In the genomic region with DNA sequence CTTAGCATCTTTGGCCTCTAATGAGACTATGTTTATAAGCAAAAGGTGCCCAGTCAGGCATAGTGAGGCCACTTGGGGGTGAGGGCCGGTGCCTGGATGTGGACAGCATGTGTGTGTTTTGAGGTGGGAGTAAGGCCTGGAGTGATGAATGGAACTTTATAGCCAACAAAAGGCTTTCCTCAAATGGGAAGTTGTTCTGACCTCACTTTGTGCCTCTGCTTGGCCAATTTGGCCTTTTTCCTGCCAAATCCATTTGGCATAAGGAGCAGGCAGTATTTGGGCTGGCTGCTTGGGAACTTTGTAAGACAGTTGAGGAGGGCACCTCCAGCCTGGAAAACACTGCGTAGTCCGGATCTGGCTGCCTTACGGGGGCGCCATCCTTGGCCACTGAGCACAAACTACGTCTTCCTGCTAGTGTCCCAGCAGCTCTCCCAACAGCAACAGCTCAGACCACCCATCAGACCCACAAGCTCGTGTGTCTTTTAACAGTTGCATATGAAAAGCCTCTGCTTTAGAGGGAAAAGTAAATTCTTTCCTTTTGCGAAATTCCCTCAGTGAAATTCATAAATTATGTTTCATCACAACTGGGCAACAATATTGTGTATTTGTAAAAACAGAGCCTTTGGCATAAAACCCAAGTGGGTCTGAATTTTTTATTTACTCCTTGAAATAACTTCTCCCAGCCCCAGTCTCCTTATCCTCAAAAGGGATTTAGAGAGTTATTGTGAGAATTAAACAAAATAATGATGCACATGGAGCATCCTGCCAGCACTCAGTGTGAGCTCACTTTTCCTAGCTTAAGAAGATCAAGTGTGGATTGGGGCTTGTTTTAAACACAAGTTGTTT, we compare ENCODE assay signal across 12 cellular contexts.
DNase-seq lines count a peak whose midpoint lies in the region; ATAC-seq and TF ChIP-seq lines count a peak whose summit lies in the region.
"Had no signal": no experiment of that assay in that cellular context is flagged by ENCODE, and none has a peak within 500 bp of the region (broad histone marks: within the 10 kb centered on the region; RNA-seq: fewer than 3 reads in every experiment).

No MANE protein-coding gene starts in this region.

- no peak overlapping the region for H2BK120ac ChIP-seq in H9 (ENCODE audit: low read depth, low read length, poor library complexity, severe bottlenecking)

- no peak overlapping the region for H2BK5ac ChIP-seq in H9 (ENCODE audit: insufficient read length, low read length)

- H4K20me1 ChIP-seq in H9 (ENCODE audit: control insufficient read depth, insufficient read depth, insufficient read length), result no peaks in the 10 kb centered on the region

- H3K36me3 Mint-ChIP-seq in H9 (ENCODE audit: insufficient read depth in 1 of 3, low read depth in 3 of 3) (no peaks in the 10 kb centered on the region; a peak in 3 of 7 replicates), endodermal cell (ENCODE audit: low read depth) (peaks cover 3% of the 10 kb centered on the region), natural killer cell (no peaks in the 10 kb centered on the region)
- peaks cover 16% of the 10 kb centered on the region for H3K36me3 Mint-ChIP-seq in CD8-positive, alpha-beta T cell

- 0 out of 2 replicates have a peak, but pooled peaks cover 2% of the 10 kb centered on the region for H3K27me3 ChIP-seq in H9 (ENCODE audit: insufficient read depth, low read length)
- no peaks in the 10 kb centered on the region for H3K27me3 ChIP-seq in endodermal cell (ENCODE audit: control insufficient read depth, insufficient read depth, low read length, poor library complexity, severe bottlenecking)
- H3K27me3 ChIP-seq in sigmoid colon, result no peaks in the 10 kb centered on the region
- H3K27me3 ChIP-seq in CD8-positive, alpha-beta T cell (ENCODE audit: insufficient read depth, low read length), result no peaks in the 10 kb centered on the region
- H3K27me3 ChIP-seq: adrenal gland had no signal

- TF ChIP-seq POLR2A in sigmoid colon (IDR thresholded peaks at IDR 0.05), result no peak

- H3K9me3 Mint-ChIP-seq in H9 (peaks cover 0 to 6% of the 10 kb centered on the region in 2 experiments; a peak in 3 of 5 replicates), endodermal cell (peaks cover 24% of the 10 kb centered on the region), natural killer cell (no peaks in the 10 kb centered on the region)
- H3K9me3 Mint-ChIP-seq in CD8-positive, alpha-beta T cell, result peaks cover 11% of the 10 kb centered on the region

- H3K79me2 ChIP-seq in H9 (ENCODE audit: insufficient read depth, low read length), result no peaks in the 10 kb centered on the region

- in situ Hi-C loops in ACHN (cut with HindIII; ENCODE audit: low pct_ligation_motif_present, low pct_unique_long_range_greater_than_20kb, low sequenced_read_pairs), result no loop called here

- no peak overlapping the region for H3K56ac ChIP-seq in H9 (ENCODE audit: insufficient read length, low read depth, low read length)

- H3K23me2 ChIP-seq in H9 (ENCODE audit: insufficient read length, low read depth, low read length, poor library complexity, severe bottlenecking), result no peaks in the 10 kb centered on the region

- no peak overlapping the region for H4K91ac ChIP-seq in H9 (ENCODE audit: insufficient read length, low read depth, low read length)

- no peak overlapping the region for H3K14ac ChIP-seq in H9 (ENCODE audit: insufficient read depth, low read length)

- H3K9me3 ChIP-seq in H9 (ENCODE audit: control insufficient read depth, low read depth, low read length) (no peaks in the 10 kb centered on the region), endodermal cell (ENCODE audit: control insufficient read depth, low read length) (peaks cover 9% of the 10 kb centered on the region), sigmoid colon (no peaks in the 10 kb centered on the region)
- H3K9me3 ChIP-seq in CD8-positive, alpha-beta T cell (ENCODE audit: low read length), result no peaks in the 10 kb centered on the region
- H3K9me3 ChIP-seq: adrenal gland had no signal

- H3K23ac ChIP-seq in H9 (ENCODE audit: insufficient read length, low read depth, low read length), result no peak overlapping the region

- H2AK5ac ChIP-seq in H9 (ENCODE audit: insufficient read length, low read length), result no peak overlapping the region

- H3K4me2 ChIP-seq in H9 (ENCODE audit: insufficient read depth, insufficient read length, low read length), result no peak overlapping the region

- H3K36me3 ChIP-seq in endodermal cell (ENCODE audit: control insufficient read depth, insufficient read depth, low read length) (no peaks in the 10 kb centered on the region), sigmoid colon (no peaks in the 10 kb centered on the region)
- H3K36me3 ChIP-seq in CD8-positive, alpha-beta T cell (ENCODE audit: insufficient read depth, low read length), result no peaks in the 10 kb centered on the region
- H3K36me3 ChIP-seq: adrenal gland had no signal

- no peak overlapping the region for H3K18ac ChIP-seq in H9 (ENCODE audit: insufficient read length, low read depth, low read length)

- H3K4me3 ChIP-seq in endodermal cell (ENCODE audit: low read length) (no peak overlapping the region), sigmoid colon (no peak overlapping the region)
- no peak overlapping the region for H3K4me3 ChIP-seq in CD8-positive, alpha-beta T cell (ENCODE audit: low read depth, low read length)
- H3K4me3 ChIP-seq: adrenal gland had no signal

- H2AFZ ChIP-seq in H9 (ENCODE audit: low read length), result no peak overlapping the region

- TF ChIP-seq CTCF in H9 (conservative IDR thresholded peaks at IDR 0.05), result peak; percentile 54
- peak; percentile 59 for TF ChIP-seq CTCF in endodermal cell (conservative IDR thresholded peaks at IDR 0.05)
- TF ChIP-seq CTCF in sigmoid colon (IDR thresholded peaks at IDR 0.05), result no peak
- TF ChIP-seq CTCF in natural killer cell (IDR thresholded peaks at IDR 0.05), result no peak
- TF ChIP-seq CTCF in CD8-positive, alpha-beta T cell (IDR thresholded peaks at IDR 0.05), result no peak

- DNase-seq in H9 (peak; percentile 73), endodermal cell (peak; percentile 76), iPS-NIHi11 (ENCODE audit: low spot score) (peak; percentile 30), sigmoid colon (peak; percentile 70), natural killer cell (no peak), NCI-H1436 (lab: John Stamatoyannopoulos, UW) (no peak), ACHN (no peak)
- DNase-seq in CD8-positive, alpha-beta T cell, result no peak
- DNase-seq: adrenal gland, AML-193, T-cell had no signal

- ATAC-seq in natural killer cell, result no peak
- no peak for ATAC-seq in CD8-positive, alpha-beta T cell
- ATAC-seq: left lobe of liver, T-cell had no signal

- no peak for TF ChIP-seq EP300 in sigmoid colon (IDR thresholded peaks at IDR 0.05)

- no peak overlapping the region; a peak in 1 of 7 replicates for H3K27ac Mint-ChIP-seq in H9
- no peak overlapping the region for H3K27ac Mint-ChIP-seq in endodermal cell
- no peak overlapping the region for H3K27ac Mint-ChIP-seq in natural killer cell
- no peak overlapping the region for H3K27ac Mint-ChIP-seq in CD8-positive, alpha-beta T cell
- H3K27ac Mint-ChIP-seq: T-cell had no signal

- H2BK12ac ChIP-seq in H9 (ENCODE audit: insufficient read length, low read depth, low read length), result no peak overlapping the region

- peaks cover 2% of the 10 kb centered on the region for H3K4me1 ChIP-seq in H9 (ENCODE audit: insufficient read depth, low read length)
- H3K4me1 ChIP-seq in endodermal cell (ENCODE audit: control insufficient read depth, insufficient read depth, low read length), result no peaks in the 10 kb centered on the region
- H3K4me1 ChIP-seq in sigmoid colon, result no peaks in the 10 kb centered on the region
- no peaks in the 10 kb centered on the region for H3K4me1 ChIP-seq in CD8-positive, alpha-beta T cell (ENCODE audit: insufficient read depth, low read length)
- H3K4me1 ChIP-seq: adrenal gland had no signal

- no peak overlapping the region for H4K5ac ChIP-seq in H9 (ENCODE audit: insufficient read length, low read depth, low read length)

- H3K4me1 Mint-ChIP-seq in H9, result peaks cover 17 to 18% of the 10 kb centered on the region in 2 experiments
- peaks cover 15% of the 10 kb centered on the region for H3K4me1 Mint-ChIP-seq in endodermal cell
- no peaks in the 10 kb centered on the region for H3K4me1 Mint-ChIP-seq in natural killer cell
- no peaks in the 10 kb centered on the region for H3K4me1 Mint-ChIP-seq in CD8-positive, alpha-beta T cell (ENCODE audit: low read depth)

- intact Hi-C loops in sigmoid colon (cut with DNase I) (no loop called here), natural killer cell (cut with micrococcal nuclease) (no loop called here)
- intact Hi-C loops in CD8-positive, alpha-beta T cell (cut with DNase I, micrococcal nuclease), result no loop called here

- POLR2A ChIA-PET in CD8-positive, alpha-beta T cell (lab: Charles Lee), result no interaction called here

- no peak overlapping the region for H3T11ph ChIP-seq in H9 (ENCODE audit: low read length)

- H3K27ac ChIP-seq in H9 (ENCODE audit: insufficient read length, low read depth, low read length), result no peak overlapping the region
- no peak overlapping the region for H3K27ac ChIP-seq in endodermal cell (ENCODE audit: low read depth, low read length)
- H3K27ac ChIP-seq in sigmoid colon, result peak overlapping the region; percentile 24 to 58 (median 50)
- no peak overlapping the region for H3K27ac ChIP-seq in CD8-positive, alpha-beta T cell (ENCODE audit: low read depth, low read length)
- H3K27ac ChIP-seq: adrenal gland had no signal

- no CpG with 5 or more reads among the region's 8 CpGs for WGBS in H9 (ENCODE audit: extremely low coverage, insufficient read length, low lambda C conversion rate)
- 50 to 78% methylated on average over 6 to 8 of the region's 8 CpGs for WGBS in endodermal cell (ENCODE audit: insufficient coverage in 1 of 2, insufficient read length in 1 of 2), 2 experiments
- 83 to 87% methylated on average over 8 of the region's 8 CpGs for WGBS in sigmoid colon, 2 donors

- H3K79me1 ChIP-seq in H9 (ENCODE audit: insufficient read depth, low read depth, low read length, poor library complexity, severe bottlenecking), result no peaks in the 10 kb centered on the region

- H3K27me3 Mint-ChIP-seq in H9 (ENCODE audit: low read depth) (peaks cover 10% of the 10 kb centered on the region), endodermal cell (ENCODE audit: insufficient read depth) (peaks cover 20% of the 10 kb centered on the region), natural killer cell (ENCODE audit: low read depth in 2 of 2) (no peaks in the 10 kb centered on the region)
- no peaks in the 10 kb centered on the region for H3K27me3 Mint-ChIP-seq in CD8-positive, alpha-beta T cell (ENCODE audit: low read depth)
- H3K27me3 Mint-ChIP-seq: T-cell had no signal

- no peak overlapping the region for H2BK15ac ChIP-seq in H9 (ENCODE audit: low read depth, low read length)

- no peak overlapping the region for H4K8ac ChIP-seq in H9 (replicated peaks; ENCODE audit: insufficient read length, low read depth, low read length)

- no peak overlapping the region for H3K4me3 Mint-ChIP-seq in H9
- no peak overlapping the region for H3K4me3 Mint-ChIP-seq in endodermal cell
- no peak overlapping the region for H3K4me3 Mint-ChIP-seq in natural killer cell
- H3K4me3 Mint-ChIP-seq in CD8-positive, alpha-beta T cell, result no peak overlapping the region
- H3K4me3 Mint-ChIP-seq: T-cell had no signal

- no peak overlapping the region for H3K4ac ChIP-seq in H9 (ENCODE audit: low read depth, low read length)

- H3K9ac ChIP-seq in H9 (ENCODE audit: extremely low read depth, insufficient read length, low read length), result no peak overlapping the region
- no peak overlapping the region for H3K9ac ChIP-seq in endodermal cell (ENCODE audit: extremely low read depth, low read length, poor library complexity, severe bottlenecking)

- CTCF ChIA-PET in CD8-positive, alpha-beta T cell (lab: Charles Lee), result interaction anchor here (0.6 to 1.2 kb wide), 2 partner anchors 18 to 82 kb away, joined by 3 to 4 read pairs; no protein-coding TSS in a partner anchor

- no peak overlapping the region for H2BK20ac ChIP-seq in H9 (ENCODE audit: low read depth, low read length, poor library complexity, severe bottlenecking)

Comparison
In these comparisons a context has a peak if more than half of its experiments do, and no peak if none do; other contexts are left out.
1. DNase-seq: peak in H9 (single experiment), endodermal cell (single experiment), iPS-NIHi11 (single experiment) and sigmoid colon (single experiment); none in natural killer cell (single experiment), NCI-H1436 (single experiment), ACHN (single experiment) and CD8-positive, alpha-beta T cell (0 of 7).
2. H3K27ac ChIP-seq: peak in sigmoid colon (4 of 4); none in H9 (single experiment), endodermal cell (single experiment) and CD8-positive, alpha-beta T cell (single experiment).
3. CTCF ChIP-seq: peak in H9 (single experiment) and endodermal cell (single experiment); none in sigmoid colon (0 of 4), natural killer cell (single experiment) and CD8-positive, alpha-beta T cell (single experiment).